8 cellular contexts compared by ENCODE assay signal in the genomic region with DNA sequence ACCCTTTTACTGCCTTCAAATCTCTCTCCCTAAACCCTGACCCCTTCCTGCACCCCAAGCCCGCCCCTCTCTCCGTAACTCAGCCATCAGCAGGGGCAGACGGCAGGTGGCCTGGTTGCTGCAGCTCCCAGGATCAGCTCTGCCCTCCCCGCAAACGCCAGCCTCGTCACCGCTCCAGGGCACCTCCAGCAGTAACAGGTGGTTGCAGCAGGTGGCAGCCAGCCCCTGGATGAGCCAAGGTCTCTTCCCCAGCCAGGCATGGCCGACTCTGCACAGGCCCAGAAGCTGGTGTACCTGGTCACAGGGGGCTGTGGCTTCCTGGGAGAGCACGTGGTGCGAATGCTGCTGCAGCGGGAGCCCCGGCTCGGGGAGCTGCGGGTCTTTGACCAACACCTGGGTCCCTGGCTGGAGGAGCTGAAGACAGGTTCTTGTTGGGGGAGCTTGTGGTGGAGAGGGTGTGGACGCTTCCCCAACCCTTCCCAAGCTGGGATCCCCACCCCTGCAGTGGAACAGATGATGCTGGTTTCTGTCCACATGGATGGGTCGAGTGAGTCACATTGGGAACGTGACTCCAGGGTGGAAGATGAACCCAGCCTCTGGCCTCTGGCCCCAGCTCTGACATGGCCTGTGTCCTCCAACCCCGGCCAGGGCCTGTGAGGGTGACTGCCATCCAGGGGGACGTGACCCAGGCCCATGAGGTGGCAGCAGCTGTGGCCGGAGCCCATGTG. TPM values are rescaled to one million over a fixed set of nuclear protein-coding genes. Genes with fewer than 3 reads are reported as not detected.
DNase-seq lines count a peak whose midpoint lies in the region; ATAC-seq and TF ChIP-seq lines count a peak whose summit lies in the region.

No MANE protein-coding gene starts in this region.

- peak overlapping the region; percentile 84 for H3K4me2 ChIP-seq in osteoblast (ENCODE audit: insufficient read depth, low read length)

- H3K9me3 ChIP-seq in NT2/D1 (ENCODE audit: insufficient read depth, low read length) (no peaks in the 10 kb centered on the region), esophagus muscularis mucosa (no peaks in the 10 kb centered on the region), osteoblast (ENCODE audit: low read depth, low read length) (no peaks in the 10 kb centered on the region)

- H3K4me3 Mint-ChIP-seq in activated CD4-positive, alpha-beta T cell treated with anti-CD3 and anti-CD28 coated beads, Interleukin-2, amount 10 ng/mL, durations not matched to agents 24 days and 14 days = peak overlapping the region; percentile 52
- no peak overlapping the region for H3K4me3 Mint-ChIP-seq in activated naive CD8-positive, alpha-beta T cell treated with anti-CD3 and anti-CD28 coated beads for 36 hours

- intact Hi-C loops in activated CD4-positive, alpha-beta T cell treated with anti-CD3 and anti-CD28 coated beads, Interleukin-2, amount 10 ng/mL, durations not matched to agents 24 days and 14 days (cut with micrococcal nuclease) = loop anchor here (1.0 to 5.0 kb wide), 3 partner anchors 47 to 457 kb away; partner anchors contain the start of genes STX4 and ZNF843
- intact Hi-C loops in esophagus muscularis mucosa (cut with DNase I) = loop anchor here (2.0 to 5.0 kb wide), 4 partner anchors 112 to 882 kb away; partner anchors contain the start of gene ZNF843

- H3K27me3 Mint-ChIP-seq in activated CD4-positive, alpha-beta T cell treated with anti-CD3 and anti-CD28 coated beads, Interleukin-2, amount 10 ng/mL, durations not matched to agents 24 days and 14 days = no peaks in the 10 kb centered on the region
- no peaks in the 10 kb centered on the region for H3K27me3 Mint-ChIP-seq in activated naive CD8-positive, alpha-beta T cell treated with anti-CD3 and anti-CD28 coated beads for 36 hours

- H2AFZ ChIP-seq in osteoblast (ENCODE audit: low read length) = peak overlapping the region; percentile 9

- H3K4me1 ChIP-seq in NT2/D1 (ENCODE audit: insufficient read depth, insufficient read length) = peaks cover 18% of the 10 kb centered on the region
- peaks cover 11 to 22% (median 20%) of the 10 kb centered on the region in 4 donors for H3K4me1 ChIP-seq in esophagus muscularis mucosa
- H3K4me1 ChIP-seq in osteoblast (ENCODE audit: insufficient read depth, low read length) = peaks cover 14% of the 10 kb centered on the region

- H3K9me3 Mint-ChIP-seq in activated CD4-positive, alpha-beta T cell treated with anti-CD3 and anti-CD28 coated beads, Interleukin-2, amount 10 ng/mL, durations not matched to agents 24 days and 14 days = no peaks in the 10 kb centered on the region
- H3K9me3 Mint-ChIP-seq in activated naive CD8-positive, alpha-beta T cell treated with anti-CD3 and anti-CD28 coated beads for 36 hours = no peaks in the 10 kb centered on the region

- H3K36me3 ChIP-seq in NT2/D1 (ENCODE audit: insufficient read depth, insufficient read length, low read length) = peaks cover 75% of the 10 kb centered on the region
- peaks cover 16 to 62% (median 55%) of the 10 kb centered on the region in 4 donors for H3K36me3 ChIP-seq in esophagus muscularis mucosa
- peaks cover 18% of the 10 kb centered on the region for H3K36me3 ChIP-seq in osteoblast (ENCODE audit: insufficient read depth, low read length)

- no peaks in the 10 kb centered on the region for H3K27me3 ChIP-seq in NT2/D1 (ENCODE audit: insufficient read depth, insufficient read length)
- H3K27me3 ChIP-seq in esophagus muscularis mucosa = no peaks in the 10 kb centered on the region
- no peaks in the 10 kb centered on the region for H3K27me3 ChIP-seq in osteoblast (ENCODE audit: insufficient read depth, low read length)

- H3K4me3 ChIP-seq in NT2/D1 (ENCODE audit: insufficient read length, low read depth) (peak overlapping the region; percentile 18), esophagus muscularis mucosa (peak overlapping the region; percentile 50 to 64 (median 53)), osteoblast (ENCODE audit: insufficient read depth, low read length) (peak overlapping the region; percentile 70)

- H3K36me3 Mint-ChIP-seq in activated CD4-positive, alpha-beta T cell treated with anti-CD3 and anti-CD28 coated beads, Interleukin-2, amount 10 ng/mL, durations not matched to agents 24 days and 14 days (ENCODE audit: low read depth) = peaks cover 15% of the 10 kb centered on the region
- H3K36me3 Mint-ChIP-seq in activated naive CD8-positive, alpha-beta T cell treated with anti-CD3 and anti-CD28 coated beads for 36 hours = peaks cover 5% of the 10 kb centered on the region

- TF ChIP-seq EP300 in esophagus muscularis mucosa (IDR thresholded peaks at IDR 0.05) = no peak

- H3K4me1 Mint-ChIP-seq in activated CD4-positive, alpha-beta T cell treated with anti-CD3 and anti-CD28 coated beads, Interleukin-2, amount 10 ng/mL, durations not matched to agents 24 days and 14 days = peaks cover 8% of the 10 kb centered on the region
- no peaks in the 10 kb centered on the region for H3K4me1 Mint-ChIP-seq in activated naive CD8-positive, alpha-beta T cell treated with anti-CD3 and anti-CD28 coated beads for 36 hours

- H3K27ac ChIP-seq in esophagus muscularis mucosa (replicated peaks in 1 of 4) (peak overlapping the region; percentile 66 to 77 (median 72)), osteoblast (ENCODE audit: low read depth, low read length) (peak overlapping the region; percentile 45)

- H4K20me1 ChIP-seq in osteoblast (ENCODE audit: insufficient read depth, low read length) = no peaks in the 10 kb centered on the region

- DNase-seq in activated CD4-positive, alpha-beta T cell treated with anti-CD3 and anti-CD28 coated beads, Interleukin-2, amount 10 ng/mL, durations not matched to agents 24 days and 14 days = no peak
- DNase-seq in activated CD4-positive, alpha-beta T cell treated with anti-CD3 and anti-CD28 coated beads for 1 hour = no peak
- no peak for DNase-seq in NT2/D1 (ENCODE audit: low read depth, low spot score)
- no peak for DNase-seq in esophagus muscularis mucosa (ENCODE audit: extremely low spot score)
- DNase-seq in osteoblast (ENCODE audit: insufficient read length, low spot score, missing footprints) = no peak
- no peak for DNase-seq in stimulated activated CD4-positive, alpha-beta T cell treated with anti-CD3 and anti-CD28 coated beads, Interleukin-2, amount 100 ng/mL, for 24 hours
- DNase-seq in activated naive CD8-positive, alpha-beta T cell treated with anti-CD3 and anti-CD28 coated beads for 36 hours = no peak

- H3K9ac ChIP-seq in NT2/D1 (ENCODE audit: insufficient read length, low read depth) = peak overlapping the region; percentile 81

- peak overlapping the region; percentile 47 for H3K27ac Mint-ChIP-seq in activated CD4-positive, alpha-beta T cell treated with anti-CD3 and anti-CD28 coated beads, Interleukin-2, amount 10 ng/mL, durations not matched to agents 24 days and 14 days
- H3K27ac Mint-ChIP-seq in activated naive CD8-positive, alpha-beta T cell treated with anti-CD3 and anti-CD28 coated beads for 36 hours = no peak overlapping the region

- ATAC-seq in HG03196 (IDR thresholded peaks at IDR 0.05; ENCODE audit: unreplicated experiment) = no peak

- no peaks in the 10 kb centered on the region for H3K79me2 ChIP-seq in osteoblast (ENCODE audit: insufficient read depth, low read length)

- WGBS in esophagus muscularis mucosa = 55% methylated on average over 9 of the region's 20 CpGs

- TF ChIP-seq CTCF in esophagus muscularis mucosa (IDR thresholded peaks at IDR 0.05) = no peak
- no peak for TF ChIP-seq CTCF in osteoblast (IDR thresholded peaks at IDR 0.05; ENCODE audit: extremely low read depth, low read depth, low read length)

- no peak for TF ChIP-seq POLR2A in esophagus muscularis mucosa (IDR thresholded peaks at IDR 0.05; ENCODE audit: low read depth)

RNA-seq across cellular contexts. Expression of gene HSD3B7, which starts 0.6 kb away (rescaled TPM):
- 2.9 and 3.2 TPM in 2 replicates for total RNA-seq in activated CD4-positive, alpha-beta T cell treated with anti-CD3 and anti-CD28 coated beads, Interleukin-2, amount 10 ng/mL, durations not matched to agents 24 days and 14 days
- 10 to 100 TPM; 15.4 to 33.0 (median 17.9) TPM for total RNA-seq in esophagus muscularis mucosa
- total RNA-seq in osteoblast = 45.6 and 47.7 TPM in 2 replicates
- 1 to 10 TPM; 1.5 TPM for total RNA-seq in activated naive CD8-positive, alpha-beta T cell treated with anti-CD3 and anti-CD28 coated beads for 36 hours

RNA-seq across cellular contexts. Expression of gene STX1B, which starts 24.9 kb away (rescaled TPM):
- total RNA-seq in activated CD4-positive, alpha-beta T cell treated with anti-CD3 and anti-CD28 coated beads, Interleukin-2, amount 10 ng/mL, durations not matched to agents 24 days and 14 days = 0.75 and 0.78 TPM in 2 replicates
- 1 to 10 TPM in 3 of 4 donors, under 1 TPM in 1; 0.92 to 2.6 (median 1.8) TPM for total RNA-seq in esophagus muscularis mucosa
- 0.72 and 2.9 TPM in 2 replicates for total RNA-seq in osteoblast
- 1 to 10 TPM; 1.3 to 1.6 TPM for total RNA-seq in activated naive CD8-positive, alpha-beta T cell treated with anti-CD3 and anti-CD28 coated beads for 36 hours

RNA-seq across cellular contexts. Expression of gene SETD1A, which starts 28.0 kb away (rescaled TPM):
- 30.7 and 31.5 TPM in 2 replicates for total RNA-seq in activated CD4-positive, alpha-beta T cell treated with anti-CD3 and anti-CD28 coated beads, Interleukin-2, amount 10 ng/mL, durations not matched to agents 24 days and 14 days
- 10 to 100 TPM in 2 of 4 donors, 1 to 10 TPM in 2; 7.1 to 25.4 (median 9.9) TPM for total RNA-seq in esophagus muscularis mucosa
- 2.2 and 2.9 TPM in 2 replicates for total RNA-seq in osteoblast
- 10 to 100 TPM; 28.5 to 31.7 TPM for total RNA-seq in activated naive CD8-positive, alpha-beta T cell treated with anti-CD3 and anti-CD28 coated beads for 36 hours

RNA-seq across cellular contexts. Expression of gene ORAI3, which starts 36.7 kb away (rescaled TPM):
- 11.8 and 12.7 TPM in 2 replicates for total RNA-seq in activated CD4-positive, alpha-beta T cell treated with anti-CD3 and anti-CD28 coated beads, Interleukin-2, amount 10 ng/mL, durations not matched to agents 24 days and 14 days
- total RNA-seq in esophagus muscularis mucosa (10 to 100 TPM; 33.0 to 56.5 (median 45.8) TPM), osteoblast (63.3 and 66.0 TPM in 2 replicates)
- 1 to 10 TPM; 5.4 to 5.7 TPM for total RNA-seq in activated naive CD8-positive, alpha-beta T cell treated with anti-CD3 and anti-CD28 coated beads for 36 hours

RNA-seq across cellular contexts. Expression of gene STX4, which starts 47.8 kb away (rescaled TPM):
- 49.1 and 54.8 TPM in 2 replicates for total RNA-seq in activated CD4-positive, alpha-beta T cell treated with anti-CD3 and anti-CD28 coated beads, Interleukin-2, amount 10 ng/mL, durations not matched to agents 24 days and 14 days
- 10 to 100 TPM; 36.8 to 54.0 (median 41.0) TPM for total RNA-seq in esophagus muscularis mucosa
- 26.8 and 30.6 TPM in 2 replicates for total RNA-seq in osteoblast
- total RNA-seq in activated naive CD8-positive, alpha-beta T cell treated with anti-CD3 and anti-CD28 coated beads for 36 hours = 10 to 100 TPM; 32.4 to 33.0 TPM

Comparison
In these comparisons a context has a peak if more than half of its experiments do, and no peak if none do; other contexts are left out.
1. H3K4me3 ChIP-seq: peak in every context shown above with its lines; median percentile 70 in osteoblast; 53 in esophagus muscularis mucosa; 18 in NT2/D1.